Comparison of ENCODE assay signal across 8 cellular contexts in the genomic region with DNA sequence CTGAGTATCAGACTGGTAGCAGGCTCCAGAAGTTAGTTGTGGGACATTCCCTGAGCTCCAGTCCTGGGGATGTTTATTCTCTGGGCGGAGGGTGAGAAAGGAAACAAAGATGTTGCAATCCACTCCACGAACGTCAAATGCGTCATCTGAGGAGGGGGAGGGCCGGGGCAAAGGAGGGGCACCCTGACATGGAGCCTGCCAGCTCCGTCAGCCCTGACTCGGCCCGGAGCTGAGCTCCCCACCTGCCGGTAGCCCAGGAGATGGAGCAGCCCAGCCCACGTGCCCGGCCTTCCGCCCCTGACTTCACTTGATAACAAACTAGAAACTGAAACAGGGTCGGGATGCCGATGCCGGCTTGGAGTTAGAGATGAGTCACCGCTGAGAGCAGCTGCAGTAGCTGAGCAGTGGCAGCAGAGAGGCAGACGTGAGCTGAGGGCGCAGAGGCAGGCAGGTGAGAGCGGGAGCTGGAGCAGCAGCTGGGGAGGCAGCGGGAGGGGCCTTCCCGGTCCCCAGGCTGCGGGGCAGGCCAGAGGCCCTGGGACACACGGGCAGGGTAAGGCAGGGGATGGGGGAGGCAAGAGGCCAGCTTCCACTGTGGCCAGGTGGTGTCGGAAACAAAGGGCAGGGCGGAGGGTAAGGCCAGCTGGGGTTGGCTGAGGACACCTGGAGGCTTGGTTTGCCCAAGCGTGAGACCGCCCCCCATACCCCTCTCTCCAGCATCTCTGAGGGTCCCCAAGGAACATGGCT. TPM values are rescaled to one million over a fixed set of nuclear protein-coding genes. Genes with fewer than 3 reads are reported as not detected.
DNase-seq lines count a peak whose midpoint lies in the region; ATAC-seq, FAIRE-seq and TF ChIP-seq lines count a peak whose summit lies in the region.

Gene ISG20, plus strand, starts transcription at position 391 of the 747 bp plus-strand sequence. Its CDS starts 351 bp downstream, at position 742.

- ATAC-seq in HG03175 (IDR thresholded peaks at IDR 0.05; ENCODE audit: unreplicated experiment): peak; percentile 74
- peak; percentile 78 for ATAC-seq in left colon

- DNase-seq in AG20443 (ENCODE audit: low spot score) (peak; percentile 96), NCI-H524 (lab: John Stamatoyannopoulos, UW) (peak; percentile 40 to 81), left colon (peak; percentile 92 to 98)
- DNase-seq in activated CD4-positive, alpha-beta T cell treated with anti-CD3 and anti-CD28 coated beads for 48 hours: peak; percentile 97
- peak; percentile 91 to 94 for DNase-seq in stimulated activated CD4-positive, alpha-beta T cell treated with anti-CD3 and anti-CD28 coated beads, Interleukin-2, amount 100 ng/mL, for 24 hours

- intact Hi-C loops in left colon (cut with DNase I, micrococcal nuclease): no loop called here

- TF ChIP-seq POLR2A in GM18951 (IDR thresholded peaks at IDR 0.05; ENCODE audit: extremely low read depth, insufficient read depth, insufficient read length): peak; percentile 94

- in situ Hi-C loops in GM18951 (cut with MboI; ENCODE audit: low sequenced_read_pairs, unreplicated experiment): no loop called here

- peak; percentile 36 for FAIRE-seq in colon (lab: Jason Lieb, UNC)

RNA-seq across cellular contexts. Expression of gene ISG20, which starts in this region (rescaled TPM):
- total RNA-seq in left colon: 10 to 100 TPM; 46.2 to 85.5 TPM

Comparison
In these comparisons a context has a peak if more than half of its experiments do, and no peak if none do; other contexts are left out.
1. Peak in every context shown above with its lines: DNase-seq and ATAC-seq.